Comparison of ENCODE assay signal across 2 cellular contexts in the genomic region with DNA sequence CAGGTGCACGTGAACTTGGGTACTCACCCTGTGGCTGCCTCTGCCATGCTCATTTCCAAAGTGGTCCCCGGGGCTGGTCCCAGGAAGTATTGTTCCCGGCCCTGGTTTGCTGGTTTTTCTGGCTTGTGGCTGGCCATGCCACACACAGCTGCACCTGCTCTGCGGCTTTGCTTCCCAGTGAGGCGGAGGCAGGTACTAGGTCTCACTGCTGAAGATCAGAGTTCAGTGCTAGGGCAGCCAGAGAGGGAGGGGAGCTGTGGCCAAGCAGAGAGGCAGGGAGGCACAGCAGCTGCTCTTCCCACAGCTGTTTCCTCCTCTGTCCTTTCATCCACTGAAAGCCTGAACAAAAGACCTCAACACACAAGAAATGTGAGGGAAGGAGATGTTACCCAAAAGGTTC.
TF ChIP-seq lines count a peak whose summit lies in the region.

No MANE protein-coding gene starts in this region.

TF ChIP-seq in GM23338, 12 proteins besides CTCF, POLR2A, EP300 and RAD21 (continues in another document):
- TF ChIP-seq ETS1 (IDR thresholded peaks at IDR 0.05), result no peak
- TF ChIP-seq CREB1 (CRISPR knock-in tag; IDR thresholded peaks at IDR 0.05; ENCODE audit: low read depth), result no peak
- TF ChIP-seq EZH2phosphoT487 (IDR thresholded peaks at IDR 0.05; ENCODE audit: unreplicated experiment), result no peak
- TF ChIP-seq REST (IDR thresholded peaks at IDR 0.05; ENCODE audit: unreplicated experiment), result no peak
- TF ChIP-seq NANOG (IDR thresholded peaks at IDR 0.05; ENCODE audit: borderline replicate concordance), result no peak
- no peak for TF ChIP-seq JUNB (IDR thresholded peaks at IDR 0.05; ENCODE audit: unreplicated experiment)
- no peak for TF ChIP-seq STAT1 (IDR thresholded peaks at IDR 0.05; ENCODE audit: unreplicated experiment)
- no peak for TF ChIP-seq POLR2AphosphoS5 (IDR thresholded peaks at IDR 0.05; ENCODE audit: low read depth)
- TF ChIP-seq ZNF114 (CRISPR knock-in tag; IDR thresholded peaks at IDR 0.05), result no peak
- TF ChIP-seq, protein P1, sequence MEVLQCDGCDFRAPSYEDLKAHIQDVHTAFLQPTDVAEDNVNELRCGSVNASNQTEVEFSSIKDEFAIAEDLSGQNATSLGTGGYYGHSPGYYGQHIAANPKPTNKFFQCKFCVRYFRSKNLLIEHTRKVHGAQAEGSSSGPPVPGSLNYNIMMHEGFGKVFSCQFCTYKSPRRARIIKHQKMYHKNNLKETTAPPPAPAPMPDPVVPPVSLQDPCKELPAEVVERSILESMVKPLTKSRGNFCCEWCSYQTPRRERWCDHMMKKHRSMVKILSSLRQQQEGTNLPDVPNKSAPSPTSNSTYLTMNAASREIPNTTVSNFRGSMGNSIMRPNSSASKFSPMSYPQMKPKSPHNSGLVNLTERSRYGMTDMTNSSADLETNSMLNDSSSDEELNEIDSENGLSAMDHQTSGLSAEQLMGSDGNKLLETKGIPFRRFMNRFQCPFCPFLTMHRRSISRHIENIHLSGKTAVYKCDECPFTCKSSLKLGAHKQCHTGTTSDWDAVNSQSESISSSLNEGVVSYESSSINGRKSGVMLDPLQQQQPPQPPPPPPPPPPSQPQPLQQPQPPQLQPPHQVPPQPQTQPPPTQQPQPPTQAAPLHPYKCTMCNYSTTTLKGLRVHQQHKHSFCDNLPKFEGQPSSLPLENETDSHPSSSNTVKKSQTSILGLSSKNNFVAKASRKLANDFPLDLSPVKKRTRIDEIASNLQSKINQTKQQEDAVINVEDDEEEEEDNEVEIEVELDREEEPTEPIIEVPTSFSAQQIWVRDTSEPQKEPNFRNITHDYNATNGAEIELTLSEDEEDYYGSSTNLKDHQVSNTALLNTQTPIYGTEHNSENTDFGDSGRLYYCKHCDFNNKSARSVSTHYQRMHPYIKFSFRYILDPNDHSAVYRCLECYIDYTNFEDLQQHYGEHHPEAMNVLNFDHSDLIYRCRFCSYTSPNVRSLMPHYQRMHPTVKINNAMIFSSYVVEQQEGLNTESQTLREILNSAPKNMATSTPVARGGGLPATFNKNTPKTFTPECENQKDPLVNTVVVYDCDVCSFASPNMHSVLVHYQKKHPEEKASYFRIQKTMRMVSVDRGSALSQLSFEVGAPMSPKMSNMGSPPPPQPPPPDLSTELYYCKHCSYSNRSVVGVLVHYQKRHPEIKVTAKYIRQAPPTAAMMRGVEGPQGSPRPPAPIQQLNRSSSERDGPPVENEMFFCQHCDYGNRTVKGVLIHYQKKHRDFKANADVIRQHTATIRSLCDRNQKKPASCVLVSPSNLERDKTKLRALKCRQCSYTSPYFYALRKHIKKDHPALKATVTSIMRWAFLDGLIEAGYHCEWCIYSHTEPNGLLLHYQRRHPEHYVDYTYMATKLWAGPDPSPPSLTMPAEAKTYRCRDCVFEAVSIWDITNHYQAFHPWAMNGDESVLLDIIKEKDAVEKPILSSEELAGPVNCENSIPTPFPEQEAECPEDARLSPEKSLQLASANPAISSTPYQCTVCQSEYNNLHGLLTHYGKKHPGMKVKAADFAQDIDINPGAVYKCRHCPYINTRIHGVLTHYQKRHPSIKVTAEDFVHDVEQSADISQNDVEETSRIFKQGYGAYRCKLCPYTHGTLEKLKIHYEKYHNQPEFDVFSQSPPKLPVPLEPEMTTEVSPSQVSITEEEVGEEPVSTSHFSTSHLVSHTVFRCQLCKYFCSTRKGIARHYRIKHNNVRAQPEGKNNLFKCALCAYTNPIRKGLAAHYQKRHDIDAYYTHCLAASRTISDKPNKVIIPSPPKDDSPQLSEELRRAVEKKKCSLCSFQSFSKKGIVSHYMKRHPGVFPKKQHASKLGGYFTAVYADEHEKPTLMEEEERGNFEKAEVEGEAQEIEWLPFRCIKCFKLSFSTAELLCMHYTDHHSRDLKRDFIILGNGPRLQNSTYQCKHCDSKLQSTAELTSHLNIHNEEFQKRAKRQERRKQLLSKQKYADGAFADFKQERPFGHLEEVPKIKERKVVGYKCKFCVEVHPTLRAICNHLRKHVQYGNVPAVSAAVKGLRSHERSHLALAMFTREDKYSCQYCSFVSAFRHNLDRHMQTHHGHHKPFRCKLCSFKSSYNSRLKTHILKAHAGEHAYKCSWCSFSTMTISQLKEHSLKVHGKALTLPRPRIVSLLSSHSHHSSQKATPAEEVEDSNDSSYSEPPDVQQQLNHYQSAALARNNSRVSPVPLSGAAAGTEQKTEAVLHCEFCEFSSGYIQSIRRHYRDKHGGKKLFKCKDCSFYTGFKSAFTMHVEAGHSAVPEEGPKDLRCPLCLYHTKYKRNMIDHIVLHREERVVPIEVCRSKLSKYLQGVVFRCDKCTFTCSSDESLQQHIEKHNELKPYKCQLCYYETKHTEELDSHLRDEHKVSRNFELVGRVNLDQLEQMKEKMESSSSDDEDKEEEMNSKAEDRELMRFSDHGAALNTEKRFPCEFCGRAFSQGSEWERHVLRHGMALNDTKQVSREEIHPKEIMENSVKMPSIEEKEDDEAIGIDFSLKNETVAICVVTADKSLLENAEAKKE (CRISPR knock-in tag; IDR thresholded peaks at IDR 0.05), result no peak

TF ChIP-seq in H1, 55 proteins besides CTCF, POLR2A, EP300 and RAD21:
- no peak for TF ChIP-seq HDAC6 (IDR thresholded peaks at IDR 0.05; ENCODE audit: low read depth, low read length)
- TF ChIP-seq POU5F1 (IDR thresholded peaks at IDR 0.05; ENCODE audit: low read depth, low read length), result no peak
- no peak for TF ChIP-seq MAX (IDR thresholded peaks at IDR 0.05)
- no peak for TF ChIP-seq NANOG (IDR thresholded peaks at IDR 0.05; ENCODE audit: insufficient read depth, low read depth, low read length, poor library complexity, severe bottlenecking)
- no peak for TF ChIP-seq SP1 (IDR thresholded peaks at IDR 0.05; ENCODE audit: low read depth, low read length)
- TF ChIP-seq ZNF274 (IDR thresholded peaks at IDR 0.05; ENCODE audit: borderline replicate concordance, extremely low read depth, low read length), result no peak
- TF ChIP-seq TAF1 (IDR thresholded peaks at IDR 0.05; ENCODE audit: low read depth, low read length), result no peak
- TF ChIP-seq RBBP5 (IDR thresholded peaks at IDR 0.05; ENCODE audit: borderline replicate concordance, low read depth, low read length), result no peak
- no peak for TF ChIP-seq CTBP2 (IDR thresholded peaks at IDR 0.05; ENCODE audit: borderline replicate concordance, insufficient read depth, insufficient read length, low read length)
- TF ChIP-seq CBX8 (IDR thresholded peaks at IDR 0.05; ENCODE audit: borderline replicate concordance, low read depth, low read length), result no peak
- TF ChIP-seq RFX5 (IDR thresholded peaks at IDR 0.05; ENCODE audit: borderline replicate concordance, low read depth, low read length), result no peak
- TF ChIP-seq CHD7 (IDR thresholded peaks at IDR 0.05; ENCODE audit: insufficient replicate concordance, low read length), result no peak
- no peak for TF ChIP-seq PHF8 (conservative IDR thresholded peaks at IDR 0.05; ENCODE audit: low read depth, low read length)
- TF ChIP-seq ASH2L (IDR thresholded peaks at IDR 0.05; ENCODE audit: low read length), result no peak
